ENCODE assay signal across 1 cellular context in the genomic region with DNA sequence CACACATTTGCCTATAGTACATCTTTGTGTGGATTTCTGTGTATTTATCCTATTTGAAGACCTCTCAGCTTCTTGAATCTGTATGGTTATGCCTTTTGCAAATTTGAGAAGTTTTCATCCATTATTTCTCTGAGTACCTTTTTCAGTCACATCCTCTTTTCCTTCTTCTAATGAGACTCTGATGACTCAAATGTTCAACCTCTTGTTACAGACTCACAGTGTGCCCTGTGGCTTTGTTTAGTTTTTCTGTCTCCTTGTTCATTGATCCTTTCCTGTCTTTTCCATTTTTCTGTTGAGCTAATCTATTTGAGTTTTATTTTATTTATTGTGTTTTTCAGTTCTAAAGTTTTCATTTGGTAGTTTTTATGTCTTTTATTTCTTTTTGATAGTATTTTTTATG.
TF ChIP-seq lines count a peak whose summit lies in the region.

No MANE protein-coding gene starts in this region.

TF ChIP-seq in HCT116, 20 proteins besides CTCF, POLR2A, EP300 and RAD21 (continued from another document):
- no peak for TF ChIP-seq ELF1 (IDR thresholded peaks at IDR 0.05; ENCODE audit: borderline replicate concordance, low read depth)
